9 cellular contexts compared by ENCODE assay signal in genomic region chr19:11506101-11506555, GRCh38. TPM values are rescaled to one million over a fixed set of nuclear protein-coding genes. Genes with fewer than 3 reads are reported as not detected.
DNase-seq lines count a peak whose midpoint lies in the region; ATAC-seq, FAIRE-seq and TF ChIP-seq lines count a peak whose summit lies in the region.
"Had no signal": no experiment of that assay in that cellular context is flagged by ENCODE, and none has a peak within 500 bp of the region (broad histone marks: within the 10 kb centered on the region; RNA-seq: fewer than 3 reads in every experiment).

No MANE protein-coding gene starts in this region.

- H3K4me3 Mint-ChIP-seq in T-helper 17 cell (peak overlapping the region; percentile 93), glutamatergic neuron (ENCODE audit: unreplicated experiment) (peak overlapping the region; percentile 86)

- H3K27ac Mint-ChIP-seq in T-helper 17 cell: peak overlapping the region; percentile 93
- peak overlapping the region; percentile 75 for H3K27ac Mint-ChIP-seq in glutamatergic neuron (ENCODE audit: unreplicated experiment)

- TF ChIP-seq CTCF in glutamatergic neuron (IDR thresholded peaks at IDR 0.05; ENCODE audit: partially characterized antibody, unreplicated experiment) (no peak), D721Med (IDR thresholded peaks at IDR 0.05; ENCODE audit: insufficient read depth, missing control alignments) (no peak)

- H3K36me3 Mint-ChIP-seq in T-helper 17 cell (ENCODE audit: low read depth) (peaks cover 5% of the 10 kb centered on the region), glutamatergic neuron (ENCODE audit: unreplicated experiment) (no peaks in the 10 kb centered on the region)

- ATAC-seq in HG02970 (IDR thresholded peaks at IDR 0.05; ENCODE audit: low FRiP score, unreplicated experiment): peak; percentile 26
- ATAC-seq in T-helper 17 cell: peak; percentile 11

- peaks cover 19% of the 10 kb centered on the region for H3K4me1 Mint-ChIP-seq in T-helper 17 cell
- peaks cover 5% of the 10 kb centered on the region for H3K4me1 Mint-ChIP-seq in glutamatergic neuron (ENCODE audit: low read depth, unreplicated experiment)

- peaks cover 10% of the 10 kb centered on the region for H3K9me3 Mint-ChIP-seq in glutamatergic neuron (ENCODE audit: unreplicated experiment)

- no peaks in the 10 kb centered on the region for H3K9me3 ChIP-seq in T-helper 17 cell (ENCODE audit: control insufficient read depth, low read length, poor library complexity, severe bottlenecking)

- no peak for FAIRE-seq in D721Med (lab: Jason Lieb, UNC)
- FAIRE-seq: colon had no signal

- H3K27me3 Mint-ChIP-seq in T-helper 17 cell: no peaks in the 10 kb centered on the region
- H3K27me3 Mint-ChIP-seq in glutamatergic neuron (ENCODE audit: unreplicated experiment): peaks cover 11% of the 10 kb centered on the region

- peak overlapping the region; percentile 73 for H3K4me3 ChIP-seq in skeletal muscle cell (ENCODE audit: low read depth, low read length)

- peak; percentile 82 for DNase-seq in NCI-H146 (lab: John Stamatoyannopoulos, UW)
- DNase-seq in NCI-H146 treated with DMSO at 0.1 percent for 48 hours (lab: John Stamatoyannopoulos, UW; ENCODE audit: unreplicated experiment): no peak
- no peak for DNase-seq in T-helper 17 cell
- no peak for DNase-seq in glutamatergic neuron
- no peak for DNase-seq in skeletal muscle cell (ENCODE audit: low read depth)
- no peak for DNase-seq in HPDE6-E6E7 (ENCODE audit: extremely low spot score)
- no peak for DNase-seq in D721Med (ENCODE audit: insufficient read length, low spot score)

RNA-seq across cellular contexts. Expression of gene ZNF653, which starts 0.5 kb away (rescaled TPM):
- total RNA-seq in T-helper 17 cell (10 to 100 TPM; 15.3 to 15.6 TPM), glutamatergic neuron (ENCODE audit: unreplicated experiment) (19.2 TPM)

RNA-seq across cellular contexts. Expression of gene ECSIT, which starts 22.8 kb away (rescaled TPM):
- total RNA-seq in T-helper 17 cell (10 to 100 TPM; 22.6 to 23.9 TPM), glutamatergic neuron (ENCODE audit: unreplicated experiment) (43.2 TPM)

RNA-seq across cellular contexts. Expression of gene ELAVL3, which starts 25.3 kb away (rescaled TPM):
- total RNA-seq in T-helper 17 cell (under 1 TPM in 1 of 2 donors, not detected in 1; 0.26 TPM), glutamatergic neuron (ENCODE audit: unreplicated experiment) (633 TPM)

RNA-seq across cellular contexts. Expression of gene CNN1, which starts 32.5 kb away (rescaled TPM):
- total RNA-seq in T-helper 17 cell (1 to 10 TPM in 1 of 2 donors, not detected in 1; 2.6 TPM), glutamatergic neuron (ENCODE audit: unreplicated experiment) (2.3 TPM)

RNA-seq across cellular contexts. Expression of gene ELOF1, which starts 52.9 kb away (rescaled TPM):
- 10 to 100 TPM; 33.9 to 40.6 TPM for total RNA-seq in T-helper 17 cell
- 50.7 TPM for total RNA-seq in glutamatergic neuron (ENCODE audit: unreplicated experiment)

Comparison
In these comparisons a context has a peak if more than half of its experiments do, and no peak if none do; other contexts are left out.
1. RNA of gene ELAVL3, which starts 25.3 kb away (total RNA-seq): 633 TPM in glutamatergic neuron (single experiment); 0.26 TPM in T-helper 17 cell; every median in the first group is over 100 times any median in the second.